10 cellular contexts compared by ENCODE assay signal in the genomic region with DNA sequence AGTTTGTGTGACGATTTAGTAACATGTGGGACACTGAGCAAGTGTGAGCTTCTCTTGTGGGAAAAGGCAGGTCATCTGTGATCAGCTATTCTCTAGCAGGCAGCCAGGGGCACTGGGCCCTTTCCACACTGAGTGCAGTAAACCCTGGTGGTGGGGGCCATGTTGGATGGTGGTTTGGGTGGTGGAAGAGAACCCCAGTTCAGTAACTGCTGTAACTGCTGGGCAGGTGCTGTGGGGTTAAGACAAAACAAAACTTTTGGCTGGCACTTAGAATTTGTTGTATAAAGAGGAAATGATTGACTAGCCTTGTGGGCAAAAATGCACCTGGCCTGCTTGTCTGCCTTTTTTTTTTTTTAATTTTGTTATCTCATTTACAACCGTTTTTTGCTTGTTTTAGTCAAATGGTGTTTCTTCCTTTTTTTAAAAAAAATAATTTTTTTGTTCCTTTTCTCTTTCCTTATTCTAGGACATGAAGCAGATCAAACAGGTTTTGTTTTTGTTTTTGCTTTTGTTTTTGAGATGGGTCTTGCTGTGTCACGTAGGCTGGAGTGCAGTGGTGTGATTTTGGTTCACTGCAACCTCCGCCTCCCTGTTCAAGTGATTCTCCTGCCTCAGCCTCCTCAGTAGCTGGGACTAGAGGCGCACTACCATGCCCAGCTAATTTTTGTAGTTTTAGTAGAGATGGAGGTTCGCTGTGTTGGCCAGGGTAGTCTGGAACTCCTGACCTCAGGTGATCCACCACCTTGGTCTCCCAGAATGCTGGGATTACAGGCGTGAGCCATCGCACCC. TPM values are rescaled to one million over a fixed set of nuclear protein-coding genes. Genes with fewer than 3 reads are reported as not detected.
DNase-seq lines count a peak whose midpoint lies in the region; ATAC-seq, FAIRE-seq and TF ChIP-seq lines count a peak whose summit lies in the region.
"Had no signal": no experiment of that assay in that cellular context is flagged by ENCODE, and none has a peak within 500 bp of the region (broad histone marks: within the 10 kb centered on the region; RNA-seq: fewer than 3 reads in every experiment).

No MANE protein-coding gene starts in this region.

- CTCF ChIA-PET in A673 (lab: Charles Lee) = no interaction called here

- no peak for FAIRE-seq in astrocyte (lab: Jason Lieb, UNC)
- FAIRE-seq: bronchial epithelial cell had no signal

- BruUV-seq in A673 (replicated peaks; lab: Mats Ljungman, UMichigan) = no TSS peak

- H3K4me3 ChIP-seq in astrocyte (ENCODE audit: insufficient read depth, low read depth, low read length) (no peak overlapping the region), A673 (ENCODE audit: low read depth, low read length, poor library complexity, severe bottlenecking) (no peak overlapping the region), esophagus squamous epithelium (no peak overlapping the region)
- H3K4me3 ChIP-seq: transverse colon had no signal

- POLR2A ChIA-PET in A673 (lab: Charles Lee; ENCODE audit: low non-redundant PET) = no interaction called here

- H3K27me3 ChIP-seq in astrocyte (ENCODE audit: insufficient read depth, low read length) (no peaks in the 10 kb centered on the region), A673 (replicated peaks; ENCODE audit: insufficient read depth, low read depth, low read length, poor library complexity) (no peaks in the 10 kb centered on the region), esophagus squamous epithelium (no peaks in the 10 kb centered on the region)
- H3K27me3 ChIP-seq: transverse colon had no signal

- peak overlapping the region; percentile 88 for H3K27ac Mint-ChIP-seq in astrocyte (ENCODE audit: unreplicated experiment)
- peak overlapping the region; percentile 96 for H3K27ac Mint-ChIP-seq in osteocyte (ENCODE audit: unreplicated experiment)

- H3K9ac ChIP-seq in astrocyte (ENCODE audit: low read length) = no peak overlapping the region

- H3K4me1 ChIP-seq in astrocyte (ENCODE audit: insufficient read depth, low read length) (peaks cover 21% of the 10 kb centered on the region), A673 (ENCODE audit: insufficient read depth, low read length, poor library complexity, severe bottlenecking) (peaks cover 13% of the 10 kb centered on the region), esophagus squamous epithelium (peaks cover 0 to 21% (median 8%) of the 10 kb centered on the region in 3 donors)

- no peak overlapping the region for H2AFZ ChIP-seq in astrocyte (ENCODE audit: low read depth, low read length)

- TF ChIP-seq CTCF in astrocyte (IDR thresholded peaks at IDR 0.05; ENCODE audit: insufficient read depth, low read depth, low read length) = no peak
- TF ChIP-seq CTCF in osteocyte (IDR thresholded peaks at IDR 0.05) = no peak
- TF ChIP-seq CTCF in A673 (conservative IDR thresholded peaks at IDR 0.05; ENCODE audit: low read depth, low read length) = no peak
- TF ChIP-seq CTCF in esophagus squamous epithelium (IDR thresholded peaks at IDR 0.05) = peak in 1 of 6 experiments; percentile 3

- ATAC-seq in GM19467 (IDR thresholded peaks at IDR 0.05; ENCODE audit: unreplicated experiment) = peak; percentile 66
- peak; percentile 81 for ATAC-seq in HG03139 (IDR thresholded peaks at IDR 0.05; ENCODE audit: unreplicated experiment)

- H3K4me1 Mint-ChIP-seq in astrocyte (ENCODE audit: low read depth, unreplicated experiment) (peaks cover 34% of the 10 kb centered on the region), osteocyte (ENCODE audit: unreplicated experiment) (peaks cover 35% of the 10 kb centered on the region)

- H4K20me1 ChIP-seq in astrocyte (ENCODE audit: insufficient read depth, low read length) = peaks cover 9% of the 10 kb centered on the region

- intact Hi-C loops in A673 (cut with micrococcal nuclease; ENCODE audit: unreplicated experiment) = no loop called here
- intact Hi-C loops in esophagus squamous epithelium (cut with DNase I) = no loop called here

- 79 to 94% methylated on average over 8 of the region's 8 CpGs for WGBS in esophagus squamous epithelium, 2 donors

- H3K9me3 Mint-ChIP-seq in astrocyte (ENCODE audit: unreplicated experiment) = no peaks in the 10 kb centered on the region
- no peaks in the 10 kb centered on the region for H3K9me3 Mint-ChIP-seq in osteocyte (ENCODE audit: unreplicated experiment)

- peak overlapping the region; percentile 58 for H3K4me3 Mint-ChIP-seq in astrocyte (ENCODE audit: unreplicated experiment)
- no peak overlapping the region for H3K4me3 Mint-ChIP-seq in osteocyte (ENCODE audit: unreplicated experiment)

- H3K9me3 ChIP-seq in astrocyte (ENCODE audit: insufficient read depth, low read depth, low read length) (no peaks in the 10 kb centered on the region), A673 (ENCODE audit: low read depth, low read length, poor library complexity, severe bottlenecking) (no peaks in the 10 kb centered on the region), esophagus squamous epithelium (no peaks in the 10 kb centered on the region)
- H3K9me3 ChIP-seq: transverse colon had no signal

- TF ChIP-seq POLR2A in esophagus squamous epithelium (IDR thresholded peaks at IDR 0.05) = no peak

- H3K79me2 ChIP-seq in astrocyte (ENCODE audit: insufficient read depth, low read length) = no peaks in the 10 kb centered on the region

- H3K36me3 ChIP-seq in astrocyte (ENCODE audit: insufficient read depth, low read length) (peaks cover 30% of the 10 kb centered on the region), A673 (ENCODE audit: insufficient read depth, low read length, poor library complexity, severe bottlenecking) (peaks cover 25% of the 10 kb centered on the region), esophagus squamous epithelium (peaks cover 5 to 94% (median 27%) of the 10 kb centered on the region in 3 donors)

- DNase-seq in astrocyte (ENCODE audit: low read depth) = no peak
- DNase-seq in osteocyte (ENCODE audit: extremely low spot score, unreplicated experiment) = no peak
- DNase-seq in epidermal melanocyte (ENCODE audit: insufficient read length, low spot score) = no peak
- DNase-seq in A673 (ENCODE audit: low spot score) = no peak
- no peak for DNase-seq in esophagus squamous epithelium (lab: John Stamatoyannopoulos, UW)
- DNase-seq in NCI-H187 treated with DMSO at 0.1 percent for 48 hours (lab: John Stamatoyannopoulos, UW) = no peak
- DNase-seq: transverse colon had no signal

- no peaks in the 10 kb centered on the region for H3K27me3 Mint-ChIP-seq in astrocyte (ENCODE audit: low read depth, unreplicated experiment)
- no peaks in the 10 kb centered on the region for H3K27me3 Mint-ChIP-seq in osteocyte (ENCODE audit: unreplicated experiment)

- H3K36me3 Mint-ChIP-seq in astrocyte (ENCODE audit: low read depth, unreplicated experiment) (peaks cover 7% of the 10 kb centered on the region), osteocyte (ENCODE audit: unreplicated experiment) (peaks cover 38% of the 10 kb centered on the region)

- peak overlapping the region; percentile 17 for H3K27ac ChIP-seq in astrocyte (ENCODE audit: low read depth, low read length)
- no peak overlapping the region for H3K27ac ChIP-seq in A673 (ENCODE audit: low read depth, low read length, poor library complexity, severe bottlenecking)
- H3K27ac ChIP-seq in esophagus squamous epithelium = no peak overlapping the region

- no peak overlapping the region for H3K4me2 ChIP-seq in astrocyte (ENCODE audit: low read length)

RNA-seq across cellular contexts. Expression of a gene that starts 59.8 kb away (rescaled TPM):
- total RNA-seq in astrocyte (172 and 173 TPM in 2 replicates), osteocyte (196 and 218 TPM in 2 replicates), A673 (2021) (64.7 and 67.4 TPM in 2 replicates), esophagus squamous epithelium (10 to 100 TPM; 38.2 to 56.1 (median 52.0) TPM)
